In the genomic region with DNA sequence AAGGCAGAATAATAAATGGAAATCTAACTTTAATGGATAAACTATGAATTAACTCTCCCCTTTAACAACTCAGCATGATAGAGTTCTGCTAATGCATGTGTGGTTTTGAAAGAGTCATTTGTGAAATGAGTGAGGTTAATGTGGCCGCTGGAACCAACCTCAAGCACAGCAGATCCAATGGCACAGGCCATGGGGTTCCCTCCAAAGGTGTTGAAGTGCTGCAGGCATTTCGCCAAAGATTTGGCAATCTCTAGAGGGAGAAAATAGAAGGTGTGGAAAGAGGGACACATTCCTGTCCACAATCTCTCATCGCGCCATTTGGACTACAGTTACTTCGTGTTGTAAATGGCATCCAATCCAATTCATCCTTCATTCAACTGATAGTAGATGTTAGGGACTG, we compare ENCODE assay signal across 2 cellular contexts.
TF ChIP-seq lines count a peak whose summit lies in the region.

No MANE protein-coding gene starts in this region.

TF ChIP-seq in liver, 16 proteins besides CTCF, POLR2A, EP300 and RAD21:
- no peak for TF ChIP-seq GABPA (IDR thresholded peaks at IDR 0.05 in 1 of 2, conservative IDR thresholded peaks at IDR 0.05 in 1 of 2)
- TF ChIP-seq YY1 (IDR thresholded peaks at IDR 0.05): peak; percentile 57
- TF ChIP-seq, protein P1, sequence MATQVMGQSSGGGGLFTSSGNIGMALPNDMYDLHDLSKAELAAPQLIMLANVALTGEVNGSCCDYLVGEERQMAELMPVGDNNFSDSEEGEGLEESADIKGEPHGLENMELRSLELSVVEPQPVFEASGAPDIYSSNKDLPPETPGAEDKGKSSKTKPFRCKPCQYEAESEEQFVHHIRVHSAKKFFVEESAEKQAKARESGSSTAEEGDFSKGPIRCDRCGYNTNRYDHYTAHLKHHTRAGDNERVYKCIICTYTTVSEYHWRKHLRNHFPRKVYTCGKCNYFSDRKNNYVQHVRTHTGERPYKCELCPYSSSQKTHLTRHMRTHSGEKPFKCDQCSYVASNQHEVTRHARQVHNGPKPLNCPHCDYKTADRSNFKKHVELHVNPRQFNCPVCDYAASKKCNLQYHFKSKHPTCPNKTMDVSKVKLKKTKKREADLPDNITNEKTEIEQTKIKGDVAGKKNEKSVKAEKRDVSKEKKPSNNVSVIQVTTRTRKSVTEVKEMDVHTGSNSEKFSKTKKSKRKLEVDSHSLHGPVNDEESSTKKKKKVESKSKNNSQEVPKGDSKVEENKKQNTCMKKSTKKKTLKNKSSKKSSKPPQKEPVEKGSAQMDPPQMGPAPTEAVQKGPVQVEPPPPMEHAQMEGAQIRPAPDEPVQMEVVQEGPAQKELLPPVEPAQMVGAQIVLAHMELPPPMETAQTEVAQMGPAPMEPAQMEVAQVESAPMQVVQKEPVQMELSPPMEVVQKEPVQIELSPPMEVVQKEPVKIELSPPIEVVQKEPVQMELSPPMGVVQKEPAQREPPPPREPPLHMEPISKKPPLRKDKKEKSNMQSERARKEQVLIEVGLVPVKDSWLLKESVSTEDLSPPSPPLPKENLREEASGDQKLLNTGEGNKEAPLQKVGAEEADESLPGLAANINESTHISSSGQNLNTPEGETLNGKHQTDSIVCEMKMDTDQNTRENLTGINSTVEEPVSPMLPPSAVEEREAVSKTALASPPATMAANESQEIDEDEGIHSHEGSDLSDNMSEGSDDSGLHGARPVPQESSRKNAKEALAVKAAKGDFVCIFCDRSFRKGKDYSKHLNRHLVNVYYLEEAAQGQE (IDR thresholded peaks at IDR 0.05): no peak
- TF ChIP-seq HNF4A (conservative IDR thresholded peaks at IDR 0.05): peak in 1 of 2 donors; percentile 15
- peak in 1 of 2 donors; percentile 34 for TF ChIP-seq RXRA (IDR thresholded peaks at IDR 0.05)
- TF ChIP-seq, protein P2, sequence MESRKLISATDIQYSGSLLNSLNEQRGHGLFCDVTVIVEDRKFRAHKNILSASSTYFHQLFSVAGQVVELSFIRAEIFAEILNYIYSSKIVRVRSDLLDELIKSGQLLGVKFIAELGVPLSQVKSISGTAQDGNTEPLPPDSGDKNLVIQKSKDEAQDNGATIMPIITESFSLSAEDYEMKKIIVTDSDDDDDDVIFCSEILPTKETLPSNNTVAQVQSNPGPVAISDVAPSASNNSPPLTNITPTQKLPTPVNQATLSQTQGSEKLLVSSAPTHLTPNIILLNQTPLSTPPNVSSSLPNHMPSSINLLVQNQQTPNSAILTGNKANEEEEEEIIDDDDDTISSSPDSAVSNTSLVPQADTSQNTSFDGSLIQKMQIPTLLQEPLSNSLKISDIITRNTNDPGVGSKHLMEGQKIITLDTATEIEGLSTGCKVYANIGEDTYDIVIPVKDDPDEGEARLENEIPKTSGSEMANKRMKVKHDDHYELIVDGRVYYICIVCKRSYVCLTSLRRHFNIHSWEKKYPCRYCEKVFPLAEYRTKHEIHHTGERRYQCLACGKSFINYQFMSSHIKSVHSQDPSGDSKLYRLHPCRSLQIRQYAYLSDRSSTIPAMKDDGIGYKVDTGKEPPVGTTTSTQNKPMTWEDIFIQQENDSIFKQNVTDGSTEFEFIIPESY (IDR thresholded peaks at IDR 0.05): no peak

TF ChIP-seq in HepG2, 621 proteins besides CTCF, POLR2A, EP300 and RAD21:
- TF ChIP-seq RNF2 (conservative IDR thresholded peaks at IDR 0.05; ENCODE audit: low read depth) (no peak), ZNF337 (CRISPR knock-in tag; IDR thresholded peaks at IDR 0.05; ENCODE audit: borderline replicate concordance, low read depth) (no peak), SUZ12 (IDR thresholded peaks at IDR 0.05; ENCODE audit: low read depth, low read length) (no peak), KLF15 (CRISPR knock-in tag; IDR thresholded peaks at IDR 0.05; ENCODE audit: borderline replicate concordance) (no peak), ZFP82 (CRISPR knock-in tag; IDR thresholded peaks at IDR 0.05; ENCODE audit: borderline replicate concordance) (no peak), ZNF768 (CRISPR knock-in tag; IDR thresholded peaks at IDR 0.05) (no peak), ZNF460 (CRISPR knock-in tag; IDR thresholded peaks at IDR 0.05; ENCODE audit: borderline replicate concordance) (no peak), ZNF619 (CRISPR knock-in tag; IDR thresholded peaks at IDR 0.05) (no peak), ZMYM4 (CRISPR knock-in tag; IDR thresholded peaks at IDR 0.05) (no peak), DNMT3B (CRISPR knock-in tag; conservative IDR thresholded peaks at IDR 0.05) (no peak), ZNF264 (CRISPR knock-in tag; IDR thresholded peaks at IDR 0.05) (no peak), ZNF34 (CRISPR knock-in tag; IDR thresholded peaks at IDR 0.05; ENCODE audit: borderline replicate concordance) (no peak), ZSCAN31 (CRISPR knock-in tag; IDR thresholded peaks at IDR 0.05; ENCODE audit: low read depth) (no peak), NR1H2 (CRISPR knock-in tag; IDR thresholded peaks at IDR 0.05; ENCODE audit: borderline replicate concordance, low read depth) (no peak), ZNF629 (CRISPR knock-in tag; conservative IDR thresholded peaks at IDR 0.05) (no peak), NR2F2 (IDR thresholded peaks at IDR 0.05; ENCODE audit: borderline replicate concordance, low read depth) (no peak)
- TF ChIP-seq, protein P3, sequence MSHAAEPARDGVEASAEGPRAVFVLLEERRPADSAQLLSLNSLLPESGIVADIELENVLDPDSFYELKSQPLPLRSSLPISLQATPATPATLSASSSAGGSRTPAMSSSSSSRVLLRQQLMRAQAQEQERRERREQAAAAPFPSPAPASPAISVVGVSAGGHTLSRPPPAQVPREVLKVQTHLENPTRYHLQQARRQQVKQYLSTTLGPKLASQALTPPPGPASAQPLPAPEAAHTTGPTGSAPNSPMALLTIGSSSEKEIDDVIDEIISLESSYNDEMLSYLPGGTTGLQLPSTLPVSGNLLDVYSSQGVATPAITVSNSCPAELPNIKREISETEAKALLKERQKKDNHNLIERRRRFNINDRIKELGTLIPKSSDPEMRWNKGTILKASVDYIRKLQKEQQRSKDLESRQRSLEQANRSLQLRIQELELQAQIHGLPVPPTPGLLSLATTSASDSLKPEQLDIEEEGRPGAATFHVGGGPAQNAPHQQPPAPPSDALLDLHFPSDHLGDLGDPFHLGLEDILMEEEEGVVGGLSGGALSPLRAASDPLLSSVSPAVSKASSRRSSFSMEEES (CRISPR knock-in tag; IDR thresholded peaks at IDR 0.05): no peak
- TF ChIP-seq, protein P4, sequence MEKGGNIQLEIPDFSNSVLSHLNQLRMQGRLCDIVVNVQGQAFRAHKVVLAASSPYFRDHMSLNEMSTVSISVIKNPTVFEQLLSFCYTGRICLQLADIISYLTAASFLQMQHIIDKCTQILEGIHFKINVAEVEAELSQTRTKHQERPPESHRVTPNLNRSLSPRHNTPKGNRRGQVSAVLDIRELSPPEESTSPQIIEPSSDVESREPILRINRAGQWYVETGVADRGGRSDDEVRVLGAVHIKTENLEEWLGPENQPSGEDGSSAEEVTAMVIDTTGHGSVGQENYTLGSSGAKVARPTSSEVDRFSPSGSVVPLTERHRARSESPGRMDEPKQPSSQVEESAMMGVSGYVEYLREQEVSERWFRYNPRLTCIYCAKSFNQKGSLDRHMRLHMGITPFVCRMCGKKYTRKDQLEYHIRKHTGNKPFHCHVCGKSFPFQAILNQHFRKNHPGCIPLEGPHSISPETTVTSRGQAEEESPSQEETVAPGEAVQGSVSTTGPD (CRISPR knock-in tag; IDR thresholded peaks at IDR 0.05): no peak
- TF ChIP-seq, protein P5, sequence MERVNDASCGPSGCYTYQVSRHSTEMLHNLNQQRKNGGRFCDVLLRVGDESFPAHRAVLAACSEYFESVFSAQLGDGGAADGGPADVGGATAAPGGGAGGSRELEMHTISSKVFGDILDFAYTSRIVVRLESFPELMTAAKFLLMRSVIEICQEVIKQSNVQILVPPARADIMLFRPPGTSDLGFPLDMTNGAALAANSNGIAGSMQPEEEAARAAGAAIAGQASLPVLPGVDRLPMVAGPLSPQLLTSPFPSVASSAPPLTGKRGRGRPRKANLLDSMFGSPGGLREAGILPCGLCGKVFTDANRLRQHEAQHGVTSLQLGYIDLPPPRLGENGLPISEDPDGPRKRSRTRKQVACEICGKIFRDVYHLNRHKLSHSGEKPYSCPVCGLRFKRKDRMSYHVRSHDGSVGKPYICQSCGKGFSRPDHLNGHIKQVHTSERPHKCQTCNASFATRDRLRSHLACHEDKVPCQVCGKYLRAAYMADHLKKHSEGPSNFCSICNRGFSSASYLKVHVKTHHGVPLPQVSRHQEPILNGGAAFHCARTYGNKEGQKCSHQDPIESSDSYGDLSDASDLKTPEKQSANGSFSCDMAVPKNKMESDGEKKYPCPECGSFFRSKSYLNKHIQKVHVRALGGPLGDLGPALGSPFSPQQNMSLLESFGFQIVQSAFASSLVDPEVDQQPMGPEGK (CRISPR knock-in tag; IDR thresholded peaks at IDR 0.05): no peak
- TF ChIP-seq, protein P6, sequence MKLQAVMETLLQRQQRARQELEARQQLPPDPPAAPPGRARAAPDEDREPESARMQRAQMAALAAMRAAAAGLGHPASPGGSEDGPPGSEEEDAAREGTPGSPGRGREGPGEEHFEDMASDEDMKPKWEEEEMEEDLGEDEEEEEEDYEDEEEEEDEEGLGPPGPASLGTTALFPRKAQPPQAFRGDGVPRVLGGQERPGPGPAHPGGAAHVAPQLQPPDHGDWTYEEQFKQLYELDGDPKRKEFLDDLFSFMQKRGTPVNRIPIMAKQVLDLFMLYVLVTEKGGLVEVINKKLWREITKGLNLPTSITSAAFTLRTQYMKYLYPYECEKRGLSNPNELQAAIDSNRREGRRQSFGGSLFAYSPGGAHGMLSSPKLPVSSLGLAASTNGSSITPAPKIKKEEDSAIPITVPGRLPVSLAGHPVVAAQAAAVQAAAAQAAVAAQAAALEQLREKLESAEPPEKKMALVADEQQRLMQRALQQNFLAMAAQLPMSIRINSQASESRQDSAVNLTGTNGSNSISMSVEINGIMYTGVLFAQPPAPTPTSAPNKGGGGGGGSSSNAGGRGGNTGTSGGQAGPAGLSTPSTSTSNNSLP (IDR thresholded peaks at IDR 0.05; ENCODE audit: low read depth, low read length): no peak
